In genomic region chr19:10427169-10427568, GRCh38 we compare ENCODE assay signal across 20 cellular contexts. TPM values are rescaled to one million over a fixed set of nuclear protein-coding genes. Genes with fewer than 3 reads are reported as not detected.
DNase-seq lines count a peak whose midpoint lies in the region; ATAC-seq and TF ChIP-seq lines count a peak whose summit lies in the region.
"Had no signal": no experiment of that assay in that cellular context is flagged by ENCODE, and none has a peak within 500 bp of the region (broad histone marks: within the 10 kb centered on the region; RNA-seq: fewer than 3 reads in every experiment).

No MANE protein-coding gene starts in this region.

- no peak for TF ChIP-seq CTCF in gastrocnemius medialis (IDR thresholded peaks at IDR 0.05 in 4 of 5, conservative IDR thresholded peaks at IDR 0.05 in 1 of 5)

- peak overlapping the region; percentile 67 for H3K4me2 ChIP-seq in BLaER1
- H3K4me2 ChIP-seq: SK-N-SH had no signal

- H4K20me1 ChIP-seq in BLaER1 = peaks cover 94% of the 10 kb centered on the region

- H3K4me1 Mint-ChIP-seq in activated CD4-positive, alpha-beta memory T cell treated with anti-CD3 and anti-CD28 coated beads for 36 hours (ENCODE audit: low read depth) = peaks cover 78% of the 10 kb centered on the region
- peaks cover 67 to 72% of the 10 kb centered on the region in 2 donors for H3K4me1 Mint-ChIP-seq in effector memory CD8-positive, alpha-beta T cell (ENCODE audit: low read depth in 2 of 2)

- H3K9me3 Mint-ChIP-seq in activated CD4-positive, alpha-beta memory T cell treated with anti-CD3 and anti-CD28 coated beads for 36 hours = no peaks in the 10 kb centered on the region
- H3K9me3 Mint-ChIP-seq in effector memory CD8-positive, alpha-beta T cell = peaks cover 0 to 2% of the 10 kb centered on the region in 2 donors
- H3K9me3 Mint-ChIP-seq: nephron had no signal

- no peak overlapping the region for H3K9ac ChIP-seq in BLaER1
- H3K9ac ChIP-seq: SK-N-SH had no signal

- H3K36me3 Mint-ChIP-seq in activated CD4-positive, alpha-beta memory T cell treated with anti-CD3 and anti-CD28 coated beads for 36 hours = peaks cover 3% of the 10 kb centered on the region
- peaks cover 67% of the 10 kb centered on the region for H3K36me3 Mint-ChIP-seq in effector memory CD8-positive, alpha-beta T cell (ENCODE audit: insufficient read depth)

- no peak for ATAC-seq in effector memory CD8-positive, alpha-beta T cell (replicated peaks)
- ATAC-seq in HG02973 (IDR thresholded peaks at IDR 0.05; ENCODE audit: unreplicated experiment) = no peak
- no peak for ATAC-seq in gastrocnemius medialis
- ATAC-seq: esophagus mucosa, left cardiac atrium, upper lobe of right lung had no signal

- no peak for TF ChIP-seq POLR2A in gastrocnemius medialis (IDR thresholded peaks at IDR 0.05)

- no peak overlapping the region for H3K4me3 Mint-ChIP-seq in activated CD4-positive, alpha-beta memory T cell treated with anti-CD3 and anti-CD28 coated beads for 36 hours
- peak overlapping the region; percentile 72 to 86 for H3K4me3 Mint-ChIP-seq in effector memory CD8-positive, alpha-beta T cell
- H3K4me3 Mint-ChIP-seq: nephron had no signal

- H3K36me3 ChIP-seq in BLaER1 (no peaks in the 10 kb centered on the region), gastrocnemius medialis (no peaks in the 10 kb centered on the region)
- H3K36me3 ChIP-seq: BE2C, cardiac muscle cell, HAP-1, upper lobe of right lung had no signal

- in situ Hi-C loops in gastrocnemius medialis (cut with MboI; ENCODE audit: low sequenced_read_pairs in 4 of 4) = no loop called here

- POLR2A ChIA-PET in activated CD4-positive, alpha-beta memory T cell treated with anti-CD3 and anti-CD28 coated beads for 36 hours (lab: Charles Lee) = interaction anchor here (1.0 to 2.9 kb wide), 3 partner anchors 9 to 167 kb away, joined by 3 to 9 read pairs (median 6); partner anchors contain the start of gene CDC37

- H3K27ac Mint-ChIP-seq in activated CD4-positive, alpha-beta memory T cell treated with anti-CD3 and anti-CD28 coated beads for 36 hours = peak overlapping the region; percentile 67
- peak overlapping the region; percentile 96 to 100 for H3K27ac Mint-ChIP-seq in effector memory CD8-positive, alpha-beta T cell
- H3K27ac Mint-ChIP-seq: nephron had no signal

- DNase-seq in CD1c-positive myeloid dendritic cell (ENCODE audit: extremely low spot score) (peak; percentile 11), gastrocnemius medialis (no peak), RKO (ENCODE audit: low spot score) (no peak)
- no peak for DNase-seq in activated CD4-positive, alpha-beta memory T cell treated with anti-CD3 and anti-CD28 coated beads for 36 hours
- DNase-seq in effector memory CD8-positive, alpha-beta T cell = no peak
- DNase-seq: activated CD4-positive, alpha-beta T cell treated with anti-CD3 and anti-CD28 coated beads for 4 hours; BE2C; DMS153; IMR-90; left cardiac atrium; mesendoderm; NCI-H1694 treated with DMSO at 0.1 percent for 48 hours; SK-N-SH; upper lobe of right lung had no signal

- H3K27ac ChIP-seq in BLaER1 (peak overlapping the region; percentile 7; the same call in 1 of the 2 replicates), gastrocnemius medialis (no peak overlapping the region)
- H3K27ac ChIP-seq: cardiac muscle cell, upper lobe of right lung had no signal

- CTCF ChIA-PET in activated CD4-positive, alpha-beta memory T cell treated with anti-CD3 and anti-CD28 coated beads for 36 hours (lab: Charles Lee) = interaction anchor here (0.8 to 27.2 kb wide), 3 partner anchors 9 to 290 kb away, joined by 3 to 836 read pairs (median 19); partner anchors contain the start of gene CDC37

- peaks cover 41% of the 10 kb centered on the region for H3K27me3 Mint-ChIP-seq in activated CD4-positive, alpha-beta memory T cell treated with anti-CD3 and anti-CD28 coated beads for 36 hours
- H3K27me3 Mint-ChIP-seq in effector memory CD8-positive, alpha-beta T cell = peaks cover 3 to 9% of the 10 kb centered on the region in 2 donors

- H3K27me3 ChIP-seq in BLaER1 (no peaks in the 10 kb centered on the region), gastrocnemius medialis (peaks cover 9 to 12% (median 12%) of the 10 kb centered on the region in 3 donors)

- no peak overlapping the region for H3K4me3 ChIP-seq in BLaER1
- H3K4me3 ChIP-seq in gastrocnemius medialis = no peak overlapping the region
- H3K4me3 ChIP-seq: cardiac muscle cell, HAP-1, upper lobe of right lung had no signal

- peaks cover 97% of the 10 kb centered on the region for H3K4me1 ChIP-seq in BLaER1
- H3K4me1 ChIP-seq in gastrocnemius medialis = peaks cover 10 to 24% of the 10 kb centered on the region in 2 donors

- no peaks in the 10 kb centered on the region for H3K9me3 ChIP-seq in BLaER1
- H3K9me3 ChIP-seq in gastrocnemius medialis = no peaks in the 10 kb centered on the region
- H3K9me3 ChIP-seq: BE2C, HAP-1, SK-N-SH, upper lobe of right lung had no signal

- intact Hi-C loops in activated CD4-positive, alpha-beta memory T cell treated with anti-CD3 and anti-CD28 coated beads for 36 hours (cut with micrococcal nuclease) = no loop called here
- intact Hi-C loops in gastrocnemius medialis (cut with DNase I; ENCODE audit: low total_unique reads) = no loop called here

RNA-seq across cellular contexts. Expression of gene PDE4A, which starts 6.8 kb away (rescaled TPM):
- total RNA-seq in activated CD4-positive, alpha-beta memory T cell treated with anti-CD3 and anti-CD28 coated beads for 36 hours = 10 to 100 TPM; 15.7 to 17.5 TPM
- total RNA-seq in gastrocnemius medialis = 10 to 100 TPM in 1 of 4 donors, 1 to 10 TPM in 3; 6.4 to 10.1 (median 8.4) TPM

RNA-seq across cellular contexts. Expression of gene CDC37, which starts 23.8 kb away (rescaled TPM):
- 100 to 1,000 TPM; 189 to 207 TPM for total RNA-seq in activated CD4-positive, alpha-beta memory T cell treated with anti-CD3 and anti-CD28 coated beads for 36 hours
- 100 to 1,000 TPM; 133 to 189 (median 163) TPM for total RNA-seq in gastrocnemius medialis

RNA-seq across cellular contexts. Expression of gene TYK2, which starts 46.8 kb away (rescaled TPM):
- total RNA-seq in activated CD4-positive, alpha-beta memory T cell treated with anti-CD3 and anti-CD28 coated beads for 36 hours = 100 to 1,000 TPM; 168 to 186 TPM
- 10 to 100 TPM; 32.6 to 58.5 (median 50.9) TPM for total RNA-seq in gastrocnemius medialis
